ENCODE assay signal across 27 cellular contexts in genomic region chr2:34143149-34143548, GRCh38.
DNase-seq lines count a peak whose midpoint lies in the region; ATAC-seq and FAIRE-seq lines count a peak whose summit lies in the region.
"Had no signal": no experiment of that assay in that cellular context is flagged by ENCODE, and none has a peak within 500 bp of the region (broad histone marks: within the 10 kb centered on the region; RNA-seq: fewer than 3 reads in every experiment).

No MANE protein-coding gene starts in this region.

- no peak for ATAC-seq in HG03521 (IDR thresholded peaks at IDR 0.05; ENCODE audit: unreplicated experiment)
- ATAC-seq: A549, GM12878 had no signal

- DNase-seq in NCI-H2171 treated with DMSO at 0.1 percent for 48 hours (lab: John Stamatoyannopoulos, UW) (peak; percentile 17), NCI-H2171 (lab: John Stamatoyannopoulos, UW) (no peak), SK-N-MC (ENCODE audit: low read depth, low spot score) (peak; percentile 53), T-helper 1 cell (no peak)
- DNase-seq: ACHN; BE2C; C1 segment of cervical spinal cord; CD4-positive, alpha-beta memory T cell; CD4-positive, CD25-positive, alpha-beta regulatory T cell; CD8-positive, alpha-beta memory T cell; COR-L47; DMS 273 treated with DMSO at 0.1 percent for 48 hours; DMS153; DMS53; DMS79; DND-41; EL; GDM1 had no signal

- H3K27ac ChIP-seq in SK-N-MC, result peak overlapping the region; percentile 82
- H3K27ac ChIP-seq: 22Rv1, A549, BLaER1 had no signal

- H3K36me3 ChIP-seq in SK-N-MC (ENCODE audit: insufficient read depth, low read length), result no peaks in the 10 kb centered on the region
- H3K36me3 ChIP-seq: BE2C, BLaER1 had no signal

- no peak overlapping the region for H3K9ac ChIP-seq in SK-N-MC (ENCODE audit: insufficient read length)
- H3K9ac ChIP-seq: BLaER1 had no signal

- peak; percentile 41 for FAIRE-seq in endometrium (lab: Jason Lieb, UNC)
- FAIRE-seq: A549, GM12878, GM12892, GM18507, GM19239 had no signal

- H3K4me3 ChIP-seq in SK-N-MC, result peak overlapping the region; percentile 32; the same call in 1 of the 2 replicates
- H3K4me3 ChIP-seq: A549, BLaER1, GM12878 had no signal

- no peaks in the 10 kb centered on the region for H3K9me3 ChIP-seq in SK-N-MC (ENCODE audit: low read depth, low read length)
- H3K9me3 ChIP-seq: BE2C had no signal

Comparison
In these comparisons a context has a peak if more than half of its experiments do, and no peak if none do; other contexts are left out.
1. DNase-seq: peak in NCI-H2171 treated with DMSO at 0.1 percent for 48 hours (single experiment) and SK-N-MC (single experiment); none in NCI-H2171 (single experiment) and T-helper 1 cell (0 of 5).